23 cellular contexts compared by ENCODE assay signal in genomic region chr3:126030455-126030854, GRCh38.
"Had no signal": no experiment of that assay in that cellular context is flagged by ENCODE, and none has a peak within 500 bp of the region (broad histone marks: within the 10 kb centered on the region; RNA-seq: fewer than 3 reads in every experiment).

No MANE protein-coding gene starts in this region.

- H3K4me3 Mint-ChIP-seq: activated CD4-positive, alpha-beta memory T cell treated with anti-CD3 and anti-CD28 coated beads for 36 hours; activated CD4-positive, alpha-beta T cell treated with anti-CD3 and anti-CD28 coated beads for 36 hours; activated CD4-positive, alpha-beta T cell treated with anti-CD3 and anti-CD28 coated beads, Interleukin-2, amount 10 ng/mL, durations not matched to agents 24 days and 14 days; activated naive CD4-positive, alpha-beta T cell treated with anti-CD3 and anti-CD28 coated beads for 36 hours; activated naive CD4-positive, alpha-beta T cell treated with anti-CD3 and anti-CD28 coated beads, Interleukin-2, amount 50 U/mL, for 24 hours; activated naive CD8-positive, alpha-beta T cell treated with anti-CD3 and anti-CD28 coated beads for 36 hours; activated naive CD8-positive, alpha-beta T cell treated with anti-CD3 and anti-CD28 coated beads, Interleukin-2, amount 50 U/mL, for 24 hours; activated T-helper 1 cell treated with anti-CD3 and anti-CD28 coated beads, Interleukin-12 subunit alpha, Interleukin-12 subunit beta, Interleukin-2, Interleukin-4 antibody, amounts not matched to agents 30 ng/mL and 10 ng/mL and 1 ng/mL, durations not matched to agents 14 hours and 24 hours and 36 hours had no signal

- DNase-seq: activated CD4-positive, alpha-beta memory T cell treated with anti-CD3 and anti-CD28 coated beads for 36 hours; activated CD4-positive, alpha-beta T cell treated with anti-CD3 and anti-CD28 coated beads for 36 hours; activated CD4-positive, alpha-beta T cell treated with anti-CD3 and anti-CD28 coated beads, Interleukin-2, amount 10 ng/mL, durations not matched to agents 24 days and 14 days; activated CD4-positive, CD25-positive, alpha-beta regulatory T cell; activated CD4-positive, CD25-positive, alpha-beta regulatory T cell treated with anti-CD3 and anti-CD28 coated beads, Interleukin-2, amount 50 U/mL, for 72 hours; activated CD8-positive, alpha-beta memory T cell treated with anti-CD3 and anti-CD28 coated beads for 24 hours; activated effector memory CD4-positive, alpha-beta T cell treated with anti-CD3 and anti-CD28 coated beads, Interleukin-2, amount 50 U/mL, for 16 hours; activated naive CD4-positive, alpha-beta T cell treated with anti-CD3 and anti-CD28 coated beads for 36 hours; activated naive CD8-positive, alpha-beta T cell treated with anti-CD3 and anti-CD28 coated beads for 36 hours; activated naive CD8-positive, alpha-beta T cell treated with anti-CD3 and anti-CD28 coated beads, Interleukin-2, amount 50 U/mL, for 24 hours; activated T-cell treated with anti-CD3 and anti-CD28 coated beads, Interleukin-2, amount 50 U/mL, for 48 hours; amygdala; aorta; body of pancreas; caudate nucleus; effector CD8-positive, alpha-beta T cell; foreskin fibroblast; T-helper 2 cell had no signal

- H3K27ac Mint-ChIP-seq: activated CD4-positive, alpha-beta memory T cell treated with anti-CD3 and anti-CD28 coated beads for 36 hours; activated CD4-positive, alpha-beta T cell treated with anti-CD3 and anti-CD28 coated beads for 36 hours; activated CD4-positive, alpha-beta T cell treated with anti-CD3 and anti-CD28 coated beads, Interleukin-2, amount 10 ng/mL, durations not matched to agents 24 days and 14 days; activated naive CD4-positive, alpha-beta T cell treated with anti-CD3 and anti-CD28 coated beads for 36 hours; activated naive CD4-positive, alpha-beta T cell treated with anti-CD3 and anti-CD28 coated beads, Interleukin-2, amount 50 U/mL, for 24 hours; activated naive CD8-positive, alpha-beta T cell treated with anti-CD3 and anti-CD28 coated beads for 36 hours; activated naive CD8-positive, alpha-beta T cell treated with anti-CD3 and anti-CD28 coated beads, Interleukin-2, amount 50 U/mL, for 24 hours; activated T-helper 1 cell treated with anti-CD3 and anti-CD28 coated beads, Interleukin-12 subunit alpha, Interleukin-12 subunit beta, Interleukin-2, Interleukin-4 antibody, amounts not matched to agents 30 ng/mL and 10 ng/mL and 1 ng/mL, durations not matched to agents 14 hours and 24 hours and 36 hours; activated T-helper 2 cell treated with anti-CD3 and anti-CD28 coated beads, Interferon-gamma antibody, Interleukin-2, Interleukin-4, amounts not matched to agents 10 μg/mL and 5 μg/mL and 100 μg/mL, durations not matched to agents 14 hours and 24 hours and 36 hours had no signal

- ATAC-seq: activated CD4-positive, alpha-beta T cell treated with anti-CD3 and anti-CD28 coated beads for 36 hours; activated naive CD8-positive, alpha-beta T cell treated with anti-CD3 and anti-CD28 coated beads, Interleukin-2, amount 50 U/mL, for 24 hours; body of pancreas had no signal

- H3K27me3 ChIP-seq: adrenal gland, body of pancreas had no signal

- H3K4me1 ChIP-seq: body of pancreas had no signal

- H3K4me3 ChIP-seq: adrenal gland, body of pancreas had no signal

- H3K27ac ChIP-seq: adrenal gland, body of pancreas, epithelial cell of prostate had no signal

- H3K27me3 Mint-ChIP-seq: activated CD4-positive, alpha-beta memory T cell treated with anti-CD3 and anti-CD28 coated beads for 36 hours; activated CD4-positive, alpha-beta T cell treated with anti-CD3 and anti-CD28 coated beads for 36 hours; activated CD4-positive, alpha-beta T cell treated with anti-CD3 and anti-CD28 coated beads, Interleukin-2, amount 10 ng/mL, durations not matched to agents 24 days and 14 days; activated naive CD4-positive, alpha-beta T cell treated with anti-CD3 and anti-CD28 coated beads, Interleukin-2, amount 50 U/mL, for 24 hours; activated naive CD8-positive, alpha-beta T cell treated with anti-CD3 and anti-CD28 coated beads for 36 hours; activated naive CD8-positive, alpha-beta T cell treated with anti-CD3 and anti-CD28 coated beads, Interleukin-2, amount 50 U/mL, for 24 hours had no signal
